ENCODE assay signal across 38 cellular contexts in genomic region chr1:108129999-108130398, GRCh38.
"Had no signal": no experiment of that assay in that cellular context is flagged by ENCODE, and none has a peak within 500 bp of the region (broad histone marks: within the 10 kb centered on the region; RNA-seq: fewer than 3 reads in every experiment).

No MANE protein-coding gene starts in this region.

- H3K27ac ChIP-seq: adrenal gland, brain microvascular endothelial cell, coronary artery, dorsolateral prefrontal cortex, esophagus muscularis mucosa, foreskin keratinocyte, gastrocnemius medialis, heart right ventricle, hepatocyte, WERI-Rb-1 had no signal

- H3K27me3 ChIP-seq: adrenal gland, brain microvascular endothelial cell, dorsolateral prefrontal cortex, esophagus muscularis mucosa, foreskin keratinocyte, gastrocnemius medialis, heart right ventricle, hepatocyte had no signal

- H3K36me3 ChIP-seq: adrenal gland, WERI-Rb-1 had no signal

- H3K27me3 Mint-ChIP-seq: activated B cell treated with CpG ODN at 0.5 μM for 24 hours; activated CD4-positive, alpha-beta memory T cell treated with anti-CD3 and anti-CD28 coated beads for 36 hours; activated CD4-positive, alpha-beta T cell treated with anti-CD3 and anti-CD28 coated beads for 36 hours; activated CD4-positive, alpha-beta T cell treated with anti-CD3 and anti-CD28 coated beads, Interleukin-2, amount 10 ng/mL, durations not matched to agents 24 days and 14 days; activated CD8-positive, alpha-beta memory T cell treated with anti-CD3 and anti-CD28 coated beads, Interleukin-2, amount 10 ng/mL, durations not matched to agents 7 days and 5 days; activated naive CD4-positive, alpha-beta T cell treated with anti-CD3 and anti-CD28 coated beads, Interleukin-2, amount 50 U/mL, for 24 hours; activated naive CD8-positive, alpha-beta T cell treated with anti-CD3 and anti-CD28 coated beads for 36 hours; activated naive CD8-positive, alpha-beta T cell treated with anti-CD3 and anti-CD28 coated beads, Interleukin-2, amount 50 U/mL, for 24 hours; central memory CD8-positive, alpha-beta T cell; dendritic cell treated with granulocyte-macrophage colony-stimulating factor and Interleukin-4, amounts not matched to agents 40 ng/mL and 50 ng/mL, for 4 days; T-helper 17 cell had no signal

- H3K79me2 ChIP-seq: hepatocyte had no signal

- H3K4me3 ChIP-seq: adrenal gland, coronary artery, dorsolateral prefrontal cortex, esophagus muscularis mucosa, gastrocnemius medialis, heart right ventricle, hepatocyte had no signal

- H3K9me3 Mint-ChIP-seq: central memory CD8-positive, alpha-beta T cell had no signal

- H3K27ac Mint-ChIP-seq: activated B cell treated with CpG ODN at 0.5 μM for 24 hours; activated CD4-positive, alpha-beta memory T cell treated with anti-CD3 and anti-CD28 coated beads for 36 hours; activated CD4-positive, alpha-beta T cell treated with anti-CD3 and anti-CD28 coated beads, Interleukin-2, amount 10 ng/mL, durations not matched to agents 24 days and 14 days; activated CD8-positive, alpha-beta memory T cell treated with anti-CD3 and anti-CD28 coated beads, Interleukin-2, amount 10 ng/mL, durations not matched to agents 7 days and 5 days; activated CD8-positive, alpha-beta T cell treated with anti-CD3 and anti-CD28 coated beads, Interleukin-2, amount 10 ng/mL, durations not matched to agents 7 days and 5 days; activated naive CD4-positive, alpha-beta T cell treated with anti-CD3 and anti-CD28 coated beads for 36 hours; activated naive CD4-positive, alpha-beta T cell treated with anti-CD3 and anti-CD28 coated beads, Interleukin-2, amount 50 U/mL, for 24 hours; activated naive CD8-positive, alpha-beta T cell treated with anti-CD3 and anti-CD28 coated beads for 36 hours; activated naive CD8-positive, alpha-beta T cell treated with anti-CD3 and anti-CD28 coated beads, Interleukin-2, amount 50 U/mL, for 24 hours; activated T-helper 1 cell treated with anti-CD3 and anti-CD28 coated beads, Interleukin-12 subunit alpha, Interleukin-12 subunit beta, Interleukin-2, Interleukin-4 antibody, amounts not matched to agents 30 ng/mL and 10 ng/mL and 1 ng/mL, durations not matched to agents 14 hours and 24 hours and 36 hours; activated T-helper 2 cell treated with anti-CD3 and anti-CD28 coated beads, Interferon-gamma antibody, Interleukin-2, Interleukin-4, amounts not matched to agents 10 μg/mL and 5 μg/mL and 100 μg/mL, durations not matched to agents 14 hours and 24 hours and 36 hours; dendritic cell treated with granulocyte-macrophage colony-stimulating factor and Interleukin-4, amounts not matched to agents 40 ng/mL and 50 ng/mL, for 4 days; T-helper 2 cell treated with Interferon-gamma antibody and Interleukin-4, amounts not matched to agents 5 μg/mL and 100 μg/mL, for 36 hours had no signal

- DNase-seq: activated B cell treated with CpG ODN at 0.5 μM for 24 hours; activated CD4-positive, alpha-beta memory T cell treated with anti-CD3 and anti-CD28 coated beads for 36 hours; activated CD4-positive, alpha-beta T cell treated with anti-CD3 and anti-CD28 coated beads for 36 hours; activated CD4-positive, CD25-positive, alpha-beta regulatory T cell treated with anti-CD3 and anti-CD28 coated beads, Interleukin-2, amount 50 U/mL, for 72 hours; activated CD8-positive, alpha-beta memory T cell treated with anti-CD3 and anti-CD28 coated beads, Interleukin-2, amount 10 ng/mL, durations not matched to agents 7 days and 5 days; activated CD8-positive, alpha-beta memory T cell treated with anti-CD3 and anti-CD28 coated beads, Interleukin-2, amount 50 U/mL, for 4 hours; activated CD8-positive, alpha-beta T cell treated with anti-CD3 and anti-CD28 coated beads, Interleukin-2, amount 10 ng/mL, durations not matched to agents 7 days and 5 days; activated effector memory CD4-positive, alpha-beta T cell treated with anti-CD3 and anti-CD28 coated beads, Interleukin-2, amount 50 U/mL, for 16 hours; activated naive CD4-positive, alpha-beta T cell treated with anti-CD3 and anti-CD28 coated beads for 36 hours; activated naive CD8-positive, alpha-beta T cell treated with anti-CD3 and anti-CD28 coated beads for 36 hours; activated naive CD8-positive, alpha-beta T cell treated with anti-CD3 and anti-CD28 coated beads, Interleukin-2, amount 50 U/mL, for 24 hours; activated T-cell treated with anti-CD3 and anti-CD28 coated beads, Interleukin-2, amount 50 U/mL, for 1 hour; activated T-cell treated with anti-CD3 and anti-CD28 coated beads, Interleukin-2, amount 50 U/mL, for 48 hours; adrenal gland; amygdala; aorta; brain microvascular endothelial cell; dorsolateral prefrontal cortex; effector memory CD4-positive, alpha-beta T cell; erythroblast; foreskin keratinocyte; gastrocnemius medialis; glutamatergic neuron; heart right ventricle; T-helper 17 cell; T1000; WERI-Rb-1 had no signal

- H3K4me2 ChIP-seq: hepatocyte had no signal

- H3K4me1 Mint-ChIP-seq: activated CD4-positive, alpha-beta T cell treated with anti-CD3 and anti-CD28 coated beads, Interleukin-2, amount 10 ng/mL, durations not matched to agents 24 days and 14 days; activated CD8-positive, alpha-beta memory T cell treated with anti-CD3 and anti-CD28 coated beads, Interleukin-2, amount 10 ng/mL, durations not matched to agents 7 days and 5 days had no signal

- FAIRE-seq: bronchial epithelial cell had no signal

- ATAC-seq: activated CD4-positive, alpha-beta T cell treated with anti-CD3 and anti-CD28 coated beads for 36 hours; activated CD8-positive, alpha-beta memory T cell treated with anti-CD3 and anti-CD28 coated beads, Interleukin-2, amount 10 ng/mL, durations not matched to agents 7 days and 5 days; activated CD8-positive, alpha-beta T cell treated with anti-CD3 and anti-CD28 coated beads, Interleukin-2, amount 10 ng/mL, durations not matched to agents 7 days and 5 days; activated naive CD8-positive, alpha-beta T cell treated with anti-CD3 and anti-CD28 coated beads, Interleukin-2, amount 50 U/mL, for 24 hours; foreskin keratinocyte; gastrocnemius medialis; T-helper 17 cell had no signal

- H3K9me3 ChIP-seq: esophagus muscularis mucosa, gastrocnemius medialis, heart right ventricle had no signal

- H3K4me1 ChIP-seq: foreskin keratinocyte, gastrocnemius medialis had no signal

- H3K4me3 Mint-ChIP-seq: activated B cell treated with CpG ODN at 0.5 μM for 24 hours; activated CD4-positive, alpha-beta memory T cell treated with anti-CD3 and anti-CD28 coated beads for 36 hours; activated CD4-positive, alpha-beta T cell treated with anti-CD3 and anti-CD28 coated beads for 36 hours; activated CD4-positive, alpha-beta T cell treated with anti-CD3 and anti-CD28 coated beads, Interleukin-2, amount 10 ng/mL, durations not matched to agents 24 days and 14 days; activated CD8-positive, alpha-beta memory T cell treated with anti-CD3 and anti-CD28 coated beads, Interleukin-2, amount 10 ng/mL, durations not matched to agents 7 days and 5 days; activated CD8-positive, alpha-beta T cell treated with anti-CD3 and anti-CD28 coated beads, Interleukin-2, amount 10 ng/mL, durations not matched to agents 7 days and 5 days; activated naive CD4-positive, alpha-beta T cell treated with anti-CD3 and anti-CD28 coated beads for 36 hours; activated naive CD4-positive, alpha-beta T cell treated with anti-CD3 and anti-CD28 coated beads, Interleukin-2, amount 50 U/mL, for 24 hours; activated naive CD8-positive, alpha-beta T cell treated with anti-CD3 and anti-CD28 coated beads for 36 hours; activated naive CD8-positive, alpha-beta T cell treated with anti-CD3 and anti-CD28 coated beads, Interleukin-2, amount 50 U/mL, for 24 hours; activated T-helper 1 cell treated with anti-CD3 and anti-CD28 coated beads, Interleukin-12 subunit alpha, Interleukin-12 subunit beta, Interleukin-2, Interleukin-4 antibody, amounts not matched to agents 30 ng/mL and 10 ng/mL and 1 ng/mL, durations not matched to agents 14 hours and 24 hours and 36 hours; central memory CD8-positive, alpha-beta T cell; dendritic cell treated with granulocyte-macrophage colony-stimulating factor and Interleukin-4, amounts not matched to agents 40 ng/mL and 50 ng/mL, for 4 days; T-helper 17 cell; T-helper 2 cell treated with Interferon-gamma antibody and Interleukin-4, amounts not matched to agents 5 μg/mL and 100 μg/mL, for 36 hours had no signal

- H2AFZ ChIP-seq: hepatocyte had no signal
